In genomic region chr20:49964964-49965780, GRCh38 we compare ENCODE assay signal across 8 cellular contexts. TPM values are rescaled to one million over a fixed set of nuclear protein-coding genes. Genes with fewer than 3 reads are reported as not detected.
DNase-seq lines count a peak whose midpoint lies in the region; ATAC-seq and TF ChIP-seq lines count a peak whose summit lies in the region.

No MANE protein-coding gene starts in this region.

- no peak for TF ChIP-seq POLR2A in right lobe of liver (IDR thresholded peaks at IDR 0.05)

- H3K9me3 ChIP-seq in Karpas-422 (ENCODE audit: low read length) (no peaks in the 10 kb centered on the region), right lobe of liver (no peaks in the 10 kb centered on the region)

- no peaks in the 10 kb centered on the region for H3K9me3 Mint-ChIP-seq in activated CD4-positive, alpha-beta memory T cell treated with anti-CD3 and anti-CD28 coated beads for 36 hours

- WGBS in right lobe of liver (ENCODE audit: insufficient coverage, low coverage, low lambda C conversion rate, missing lambda C conversion rate): 72% methylated on average over 4 of the region's 5 CpGs

- ATAC-seq in right lobe of liver: peak; percentile 54 to 70 (median 64)
- ATAC-seq in HG02798 (IDR thresholded peaks at IDR 0.05; ENCODE audit: poor library complexity, unreplicated experiment): no peak

- H3K4me1 ChIP-seq in Karpas-422 (ENCODE audit: low read length) (no peaks in the 10 kb centered on the region), right lobe of liver (no peaks in the 10 kb centered on the region)

- CTCF ChIA-PET in activated CD4-positive, alpha-beta memory T cell treated with anti-CD3 and anti-CD28 coated beads for 36 hours (lab: Charles Lee): interaction anchor here (0.6 to 2.3 kb wide), 11 partner anchors 8 to 286 kb away, joined by 3 to 10 read pairs (median 3); no protein-coding TSS in a partner anchor

- no peak overlapping the region for H2AFZ ChIP-seq in Karpas-422 (ENCODE audit: low read length)

- H3K9ac ChIP-seq in Karpas-422 (ENCODE audit: low read length): no peak overlapping the region

- H3K4me1 Mint-ChIP-seq in activated CD4-positive, alpha-beta memory T cell treated with anti-CD3 and anti-CD28 coated beads for 36 hours (ENCODE audit: low read depth): no peaks in the 10 kb centered on the region

- H3K27me3 ChIP-seq in Karpas-422 (ENCODE audit: low read length) (no peaks in the 10 kb centered on the region), right lobe of liver (no peaks in the 10 kb centered on the region)

- H3K36me3 ChIP-seq in Karpas-422 (ENCODE audit: insufficient read depth, low read length): no peaks in the 10 kb centered on the region
- H3K36me3 ChIP-seq in right lobe of liver: no peaks in the 10 kb centered on the region

- POLR2A ChIA-PET in activated CD4-positive, alpha-beta memory T cell treated with anti-CD3 and anti-CD28 coated beads for 36 hours (lab: Charles Lee): no interaction called here

- no peak overlapping the region for H3K4me3 Mint-ChIP-seq in activated CD4-positive, alpha-beta memory T cell treated with anti-CD3 and anti-CD28 coated beads for 36 hours

- H3K4me2 ChIP-seq in Karpas-422 (ENCODE audit: low read depth, low read length, poor library complexity, severe bottlenecking): no peak overlapping the region

- H3K27me3 Mint-ChIP-seq in activated CD4-positive, alpha-beta memory T cell treated with anti-CD3 and anti-CD28 coated beads for 36 hours: no peaks in the 10 kb centered on the region

- DNase-seq in activated T-cell treated with anti-CD3 and anti-CD28 coated beads for 48 hours (ENCODE audit: low read depth) (peak; percentile 25), activated T-cell treated with anti-CD3 and anti-CD28 coated beads for 4 hours (no peak), Karpas-422 (peak; percentile 74), right lobe of liver (no peak), GDM1 (lab: John Stamatoyannopoulos, UW) (no peak), DMS79 (lab: John Stamatoyannopoulos, UW) (no peak)
- peak; percentile 53 for DNase-seq in activated CD4-positive, alpha-beta memory T cell treated with anti-CD3 and anti-CD28 coated beads for 36 hours

- H3K27ac ChIP-seq in Karpas-422 (ENCODE audit: low read length) (no peak overlapping the region), right lobe of liver (no peak overlapping the region)

- no peaks in the 10 kb centered on the region for H3K9me2 ChIP-seq in Karpas-422 (replicated peaks; ENCODE audit: insufficient read depth, low read length)

- no peak overlapping the region for H3K4me3 ChIP-seq in Karpas-422 (ENCODE audit: low read length)
- no peak overlapping the region for H3K4me3 ChIP-seq in right lobe of liver

- H3K27ac Mint-ChIP-seq in activated CD4-positive, alpha-beta memory T cell treated with anti-CD3 and anti-CD28 coated beads for 36 hours: no peak overlapping the region

- no peaks in the 10 kb centered on the region for H3K79me2 ChIP-seq in Karpas-422 (ENCODE audit: low read length)

- H3K36me3 Mint-ChIP-seq in activated CD4-positive, alpha-beta memory T cell treated with anti-CD3 and anti-CD28 coated beads for 36 hours: no peaks in the 10 kb centered on the region

- H4K20me1 ChIP-seq in Karpas-422 (ENCODE audit: insufficient read depth, low read depth, low read length): no peaks in the 10 kb centered on the region

- peak; percentile 14 to 53 (median 45) for TF ChIP-seq CTCF in right lobe of liver (IDR thresholded peaks at IDR 0.05)

- intact Hi-C loops in activated CD4-positive, alpha-beta memory T cell treated with anti-CD3 and anti-CD28 coated beads for 36 hours (cut with micrococcal nuclease): no loop called here
- intact Hi-C loops in right lobe of liver (cut with DNase I): no loop called here

RNA-seq across cellular contexts. Expression of gene SNAI1, which starts 17.6 kb away (rescaled TPM):
- 0.22 TPM in 1 of 2 replicates, not detected in the other for total RNA-seq in Karpas-422 (2014; rRNA removed; shearing (Covaris generic); ENCODE audit: low replicate concordance)
- total RNA-seq in activated CD4-positive, alpha-beta memory T cell treated with anti-CD3 and anti-CD28 coated beads for 36 hours: under 1 TPM in 1 of 2 experiments, not detected in 1; 0.27 TPM
- 1 to 10 TPM in 4 of 6 experiments, under 1 TPM in 2; 0.73 to 1.9 (median 1.1) TPM for total RNA-seq in right lobe of liver

RNA-seq across cellular contexts. Expression of gene RNF114, which starts 29.0 kb away (rescaled TPM):
- total RNA-seq in Karpas-422 (2014; rRNA removed; shearing (Covaris generic); ENCODE audit: low replicate concordance): 34.2 and 38.1 TPM in 2 replicates
- 10 to 100 TPM; 72.1 to 72.4 TPM for total RNA-seq in activated CD4-positive, alpha-beta memory T cell treated with anti-CD3 and anti-CD28 coated beads for 36 hours
- 100 to 1,000 TPM in 1 of 6 experiments, 10 to 100 TPM in 5; 38.6 to 113 (median 44.9) TPM for total RNA-seq in right lobe of liver

RNA-seq across cellular contexts. Expression of gene SPATA2, which starts 49.8 kb away (rescaled TPM):
- 3.1 and 3.5 TPM in 2 replicates for total RNA-seq in Karpas-422 (2014; rRNA removed; shearing (Covaris generic); ENCODE audit: low replicate concordance)
- 1 to 10 TPM; 7.9 to 8.6 TPM for total RNA-seq in activated CD4-positive, alpha-beta memory T cell treated with anti-CD3 and anti-CD28 coated beads for 36 hours
- total RNA-seq in right lobe of liver: 1 to 10 TPM; 1.9 to 3.6 (median 2.9) TPM

Comparison
In these comparisons a context has a peak if more than half of its experiments do, and no peak if none do; other contexts are left out.
1. DNase-seq: peak in activated T-cell treated with anti-CD3 and anti-CD28 coated beads for 48 hours (single experiment), Karpas-422 (single experiment) and activated CD4-positive, alpha-beta memory T cell treated with anti-CD3 and anti-CD28 coated beads for 36 hours (single experiment); none in activated T-cell treated with anti-CD3 and anti-CD28 coated beads for 4 hours (single experiment), right lobe of liver (0 of 3), GDM1 (single experiment) and DMS79 (single experiment).